ENCODE assay signal across 8 cellular contexts in the genomic region with DNA sequence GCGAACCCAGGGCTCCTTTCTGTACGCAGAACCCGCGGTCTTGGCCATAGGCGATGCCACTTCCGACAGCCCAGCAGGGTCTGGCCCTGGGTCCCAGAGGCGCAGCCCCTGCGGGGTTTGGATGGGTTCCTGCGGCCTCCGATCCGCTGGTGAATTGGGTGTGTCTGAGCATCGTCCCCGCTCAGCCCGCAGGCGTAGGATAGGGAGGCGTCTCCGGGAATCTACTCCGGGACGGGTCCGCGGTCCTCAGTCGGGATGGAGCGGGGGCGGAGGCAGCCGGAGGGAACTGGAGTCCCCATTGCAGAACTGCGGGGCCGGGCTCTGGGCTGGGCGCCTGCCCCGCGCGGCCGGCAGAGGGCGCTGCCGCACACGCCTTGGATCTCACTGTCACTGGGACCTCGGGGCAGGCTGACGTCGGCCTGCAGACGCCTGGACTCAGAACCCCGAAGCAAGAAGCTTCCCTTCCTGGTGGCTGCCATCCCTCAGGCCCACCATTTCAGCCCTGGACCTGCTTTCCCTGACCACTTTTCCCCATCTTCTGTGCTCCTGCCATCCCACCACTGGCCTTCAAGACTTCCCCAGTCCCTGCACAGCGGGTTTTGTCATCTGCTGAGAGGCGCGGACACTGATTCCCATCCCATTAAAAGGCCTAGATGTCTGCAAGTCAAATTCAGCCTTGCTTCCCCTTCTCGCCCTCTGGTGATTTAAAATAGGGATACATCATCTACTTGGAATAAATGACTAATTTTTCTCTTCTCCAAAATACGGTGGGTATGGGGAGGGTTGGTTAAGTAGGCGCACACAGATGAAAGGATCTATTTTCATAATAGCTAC. TPM values are rescaled to one million over a fixed set of nuclear protein-coding genes. Genes with fewer than 3 reads are reported as not detected.
DNase-seq lines count a peak whose midpoint lies in the region; ATAC-seq, FAIRE-seq and TF ChIP-seq lines count a peak whose summit lies in the region.

No MANE protein-coding gene starts in this region.

- peak; percentile 85 for DNase-seq in D721Med (ENCODE audit: insufficient read length, low spot score)
- DNase-seq in Jurkat, Clone E6-1 (ENCODE audit: low read depth, low spot score), result peak; percentile 44
- peak; percentile 82 for DNase-seq in SHP77 treated with DMSO at 0.1 percent for 48 hours (lab: John Stamatoyannopoulos, UW)
- peak; percentile 60 for DNase-seq in activated gamma-delta T cell (lab: John Stamatoyannopoulos, UW)
- peak; percentile 90 for DNase-seq in fibroblast of villous mesenchyme (ENCODE audit: low read depth)
- peak; percentile 92 for DNase-seq in neural crest cell (ENCODE audit: low read depth, low spot score)
- peak; percentile 86 to 88 for DNase-seq in stimulated activated naive CD8-positive, alpha-beta T cell treated with anti-CD3 and anti-CD28 coated beads, Interleukin-15, amount 100 ng/mL, for 72 hours

- H3K9me3 Mint-ChIP-seq in neural crest cell, result peaks cover 3% of the 10 kb centered on the region
- no peaks in the 10 kb centered on the region for H3K9me3 Mint-ChIP-seq in stimulated activated naive CD8-positive, alpha-beta T cell treated with anti-CD3 and anti-CD28 coated beads, Interleukin-15, amount 100 ng/mL, for 72 hours

- H3K36me3 Mint-ChIP-seq in neural crest cell (ENCODE audit: low read depth), result no peaks in the 10 kb centered on the region

- no peak for FAIRE-seq in D721Med (lab: Jason Lieb, UNC)

- peak overlapping the region; percentile 69 for H3K27ac Mint-ChIP-seq in neural crest cell (ENCODE audit: unreplicated experiment)
- no peak overlapping the region for H3K27ac Mint-ChIP-seq in stimulated activated naive CD8-positive, alpha-beta T cell treated with anti-CD3 and anti-CD28 coated beads, Interleukin-15, amount 100 ng/mL, for 72 hours

- peak; percentile 67 for ATAC-seq in GM21528 (IDR thresholded peaks at IDR 0.05; ENCODE audit: low FRiP score, unreplicated experiment)
- peak; percentile 78 for ATAC-seq in stimulated activated naive CD8-positive, alpha-beta T cell treated with anti-CD3 and anti-CD28 coated beads, Interleukin-15, amount 100 ng/mL, for 72 hours

- peak overlapping the region; percentile 82 for H3K4me3 Mint-ChIP-seq in neural crest cell
- H3K4me3 Mint-ChIP-seq in stimulated activated naive CD8-positive, alpha-beta T cell treated with anti-CD3 and anti-CD28 coated beads, Interleukin-15, amount 100 ng/mL, for 72 hours, result peak overlapping the region; percentile 60 to 71

- peaks cover 51% of the 10 kb centered on the region for H3K27me3 Mint-ChIP-seq in neural crest cell (ENCODE audit: low read depth)
- peaks cover 32% of the 10 kb centered on the region for H3K27me3 Mint-ChIP-seq in stimulated activated naive CD8-positive, alpha-beta T cell treated with anti-CD3 and anti-CD28 coated beads, Interleukin-15, amount 100 ng/mL, for 72 hours

- peaks cover 54% of the 10 kb centered on the region for H3K4me1 Mint-ChIP-seq in neural crest cell
- peaks cover 57% of the 10 kb centered on the region for H3K4me1 Mint-ChIP-seq in stimulated activated naive CD8-positive, alpha-beta T cell treated with anti-CD3 and anti-CD28 coated beads, Interleukin-15, amount 100 ng/mL, for 72 hours

- TF ChIP-seq CTCF in D721Med (IDR thresholded peaks at IDR 0.05; ENCODE audit: insufficient read depth, missing control alignments), result peak; percentile 82
- TF ChIP-seq CTCF in fibroblast of villous mesenchyme (IDR thresholded peaks at IDR 0.05; ENCODE audit: insufficient read depth, low read depth, low read length), result peak; percentile 95
- peak; percentile 99 for TF ChIP-seq CTCF in neural crest cell (conservative IDR thresholded peaks at IDR 0.05)

- H3K4me3 ChIP-seq in Jurkat, Clone E6-1 (ENCODE audit: low read length), result peak overlapping the region; percentile 37
- H3K4me3 ChIP-seq in fibroblast of villous mesenchyme (ENCODE audit: low read depth, low read length), result peak overlapping the region; percentile 52

RNA-seq across cellular contexts. Expression of gene CREB3L1, which starts 38.3 kb away (rescaled TPM):
- polyA plus RNA-seq in Jurkat, Clone E6-1 (2012; ENCODE audit: insufficient read depth, insufficient read length), result 1.3 TPM
- total RNA-seq in fibroblast of villous mesenchyme (40.6 and 66.7 TPM in 2 replicates), neural crest cell (0.71 and 0.75 TPM in 2 replicates)

Comparison
In these comparisons a context has a peak if more than half of its experiments do, and no peak if none do; other contexts are left out.
1. Peak in every context shown above with its lines: DNase-seq, ATAC-seq and H3K4me3 ChIP-seq.
2. RNA of gene CREB3L1, which starts 38.3 kb away (total RNA-seq): 40.6 to 66.7 TPM in fibroblast of villous mesenchyme; 0.71 to 0.75 TPM in neural crest cell; every median in the first group is over 10 times any median in the second.